8 cellular contexts compared by ENCODE assay signal in the genomic region with DNA sequence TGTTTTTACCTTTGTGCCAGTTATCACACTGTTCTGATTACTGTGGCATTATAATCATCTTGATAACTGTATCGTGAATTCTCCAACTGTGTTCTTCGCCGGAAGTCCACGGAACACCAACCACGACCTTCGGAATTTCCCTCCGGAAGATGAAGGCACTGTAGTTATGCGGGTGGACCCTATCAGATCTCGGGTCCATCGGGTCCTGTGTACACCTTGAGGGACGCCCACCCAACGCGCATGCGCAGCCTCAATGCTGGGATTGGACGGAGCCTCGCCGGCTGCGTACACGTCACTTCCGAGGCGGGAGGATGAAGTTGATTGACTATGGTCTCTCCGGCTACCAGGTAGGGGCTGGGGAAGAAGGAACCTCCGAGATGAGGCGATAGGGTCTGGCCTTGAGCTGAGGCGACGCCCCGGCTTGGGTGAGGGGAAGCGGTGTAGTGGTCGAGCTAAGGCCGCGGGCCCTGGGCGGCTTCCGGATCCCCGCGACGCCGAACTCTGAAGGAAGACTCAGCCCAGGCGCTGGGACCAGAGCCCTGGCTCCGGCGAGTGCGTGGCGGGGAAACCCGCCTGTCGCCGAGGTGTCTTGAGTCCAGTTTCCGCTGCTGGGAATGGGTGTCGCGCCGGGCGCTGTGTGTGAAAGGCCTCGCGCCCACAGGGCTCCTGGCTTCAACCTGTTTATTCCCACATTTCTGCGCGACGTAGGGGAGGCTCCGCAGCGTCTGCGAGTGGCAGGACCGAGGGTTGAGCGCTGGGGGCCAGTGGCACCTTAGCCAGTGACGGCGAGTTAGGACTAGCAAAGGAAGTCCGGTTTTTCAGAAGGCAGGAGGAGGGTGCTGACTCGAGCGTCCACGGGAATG. TPM values are rescaled to one million over a fixed set of nuclear protein-coding genes. Genes with fewer than 3 reads are reported as not detected.
DNase-seq lines count a peak whose midpoint lies in the region; ATAC-seq and TF ChIP-seq lines count a peak whose summit lies in the region.

TSS of gene DHRS7B (plus strand) at position 320 of the 863 bp plus-strand sequence. CDS start at position 328, 8 bp downstream.

- 0 out of 2 replicates have a peak, but pooled peaks have one; percentile 14 for TF ChIP-seq CTCF in BJ (IDR thresholded peaks at IDR 0.05; ENCODE audit: insufficient read depth, low read depth, low read length)

- peak within 1 kb of the TSS; percentile 95 for H3K27ac Mint-ChIP-seq in activated CD4-positive, alpha-beta T cell treated with anti-CD3 and anti-CD28 coated beads, Interleukin-2, amount 10 ng/mL, durations not matched to agents 7 days and 5 days

- CTCF ChIA-PET in BJ (lab: Yijun Ruan, JAX) = interaction anchor here (0.9 to 2.9 kb wide), 6 partner anchors 17 to 153 kb away, joined by 3 to 25 read pairs (median 6); no protein-coding TSS in a partner anchor
- CTCF ChIA-PET in activated CD4-positive, alpha-beta T cell treated with anti-CD3 and anti-CD28 coated beads, Interleukin-2, amount 10 ng/mL, durations not matched to agents 7 days and 5 days (lab: Charles Lee) = interaction anchor here (0.6 to 1.4 kb wide), 2 partner anchors 13 to 59 kb away, joined by 3 read pairs; no protein-coding TSS in a partner anchor

- H3K36me3 Mint-ChIP-seq in activated CD4-positive, alpha-beta T cell treated with anti-CD3 and anti-CD28 coated beads, Interleukin-2, amount 10 ng/mL, durations not matched to agents 7 days and 5 days (ENCODE audit: low read depth) = peaks cover 5% of the 10 kb centered on the region

- POLR2A ChIA-PET in BJ (lab: Charles Lee) = no interaction called here
- POLR2A ChIA-PET in activated CD4-positive, alpha-beta T cell treated with anti-CD3 and anti-CD28 coated beads, Interleukin-2, amount 10 ng/mL, durations not matched to agents 7 days and 5 days (lab: Charles Lee) = no interaction called here

- no peaks in the 10 kb centered on the region for H3K9me3 Mint-ChIP-seq in activated CD4-positive, alpha-beta T cell treated with anti-CD3 and anti-CD28 coated beads, Interleukin-2, amount 10 ng/mL, durations not matched to agents 7 days and 5 days

- peaks cover 43% of the 10 kb centered on the region for H3K4me1 Mint-ChIP-seq in activated CD4-positive, alpha-beta T cell treated with anti-CD3 and anti-CD28 coated beads, Interleukin-2, amount 10 ng/mL, durations not matched to agents 7 days and 5 days

- H3K27me3 ChIP-seq in BJ (ENCODE audit: control insufficient read depth, insufficient read depth, low read length) = no peaks in the 10 kb centered on the region

- no peaks in the 10 kb centered on the region for H3K36me3 ChIP-seq in BJ (ENCODE audit: control insufficient read depth, insufficient read depth, low read length)

- H3K4me3 Mint-ChIP-seq in activated CD4-positive, alpha-beta T cell treated with anti-CD3 and anti-CD28 coated beads, Interleukin-2, amount 10 ng/mL, durations not matched to agents 7 days and 5 days = peak within 1 kb of the TSS; percentile 95

- DNase-seq in BJ (ENCODE audit: low read depth) (peak; percentile 51), GM19240 (ENCODE audit: insufficient read length, low spot score) (peak; percentile 92), NCI-H526 (lab: John Stamatoyannopoulos, UW) (peak; percentile 91 to 97), cortex of kidney (lab: John Stamatoyannopoulos, UW) (peak; percentile 30), left kidney (ENCODE audit: low read depth, low spot score) (peak; percentile 99)
- peak; percentile 97 for DNase-seq in activated CD4-positive, alpha-beta T cell treated with anti-CD3 and anti-CD28 coated beads, Interleukin-2, amount 10 ng/mL, durations not matched to agents 7 days and 5 days
- DNase-seq in stimulated activated CD4-positive, alpha-beta T cell treated with anti-CD3 and anti-CD28 coated beads, Interleukin-2, amount 100 ng/mL, for 24 hours = peak; percentile 98

- H3K4me3 ChIP-seq in BJ (ENCODE audit: low read depth, low read length) = peak within 1 kb of the TSS; percentile 68

- ATAC-seq in HG03460 (IDR thresholded peaks at IDR 0.05; ENCODE audit: unreplicated experiment) = peak; percentile 94

- H3K27me3 Mint-ChIP-seq in activated CD4-positive, alpha-beta T cell treated with anti-CD3 and anti-CD28 coated beads, Interleukin-2, amount 10 ng/mL, durations not matched to agents 7 days and 5 days = no peaks in the 10 kb centered on the region

RNA-seq across cellular contexts. Expression of gene DHRS7B, which starts in this region (rescaled TPM):
- polyA plus RNA-seq in BJ (2011; rRNA removed) = 33.8 and 47.0 TPM in 2 replicates
- polyA minus RNA-seq in BJ (2011; rRNA and poly(A)+ RNA removed) = 21.7 and 31.8 TPM in 2 replicates
- 10 to 100 TPM; 14.1 to 14.7 TPM for total RNA-seq in activated CD4-positive, alpha-beta T cell treated with anti-CD3 and anti-CD28 coated beads, Interleukin-2, amount 10 ng/mL, durations not matched to agents 7 days and 5 days

Comparison
In these comparisons a context has a peak if more than half of its experiments do, and no peak if none do; other contexts are left out.
1. Peak in every context shown above with its lines: DNase-seq, ATAC-seq and H3K4me3 ChIP-seq.
2. DNase-seq: peak in every context shown above with its lines; median percentile 99 in left kidney; 98 in stimulated activated CD4-positive, alpha-beta T cell treated with anti-CD3 and anti-CD28 coated beads, Interleukin-2, amount 100 ng/mL, for 24 hours; 97 in activated CD4-positive, alpha-beta T cell treated with anti-CD3 and anti-CD28 coated beads, Interleukin-2, amount 10 ng/mL, durations not matched to agents 7 days and 5 days; 94 in NCI-H526; 92 in GM19240; 51 in BJ; 30 in cortex of kidney.